36 cellular contexts compared by ENCODE assay signal in genomic region chr15:84575493-84575892, GRCh38.
"Had no signal": no experiment of that assay in that cellular context is flagged by ENCODE, and none has a peak within 500 bp of the region (broad histone marks: within the 10 kb centered on the region; RNA-seq: fewer than 3 reads in every experiment).

No MANE protein-coding gene starts in this region.

- H3K27ac Mint-ChIP-seq: activated CD4-positive, alpha-beta memory T cell treated with anti-CD3 and anti-CD28 coated beads for 36 hours; activated CD4-positive, alpha-beta T cell treated with anti-CD3 and anti-CD28 coated beads for 36 hours; activated CD4-positive, alpha-beta T cell treated with anti-CD3 and anti-CD28 coated beads, Interleukin-2, amount 10 ng/mL, durations not matched to agents 24 days and 14 days; activated CD8-positive, alpha-beta memory T cell treated with anti-CD3 and anti-CD28 coated beads, Interleukin-2, amount 10 ng/mL, durations not matched to agents 7 days and 5 days; activated CD8-positive, alpha-beta T cell treated with anti-CD3 and anti-CD28 coated beads, Interleukin-2, amount 10 ng/mL, durations not matched to agents 7 days and 5 days; activated naive CD4-positive, alpha-beta T cell treated with anti-CD3 and anti-CD28 coated beads for 36 hours; activated naive CD4-positive, alpha-beta T cell treated with anti-CD3 and anti-CD28 coated beads, Interleukin-2, amount 50 U/mL, for 24 hours; activated naive CD8-positive, alpha-beta T cell treated with anti-CD3 and anti-CD28 coated beads for 36 hours; activated naive CD8-positive, alpha-beta T cell treated with anti-CD3 and anti-CD28 coated beads, Interleukin-2, amount 50 U/mL, for 24 hours; activated T-helper 1 cell treated with anti-CD3 and anti-CD28 coated beads, Interleukin-12 subunit alpha, Interleukin-12 subunit beta, Interleukin-2, Interleukin-4 antibody, amounts not matched to agents 30 ng/mL and 10 ng/mL and 1 ng/mL, durations not matched to agents 14 hours and 24 hours and 36 hours; activated T-helper 2 cell treated with anti-CD3 and anti-CD28 coated beads, Interferon-gamma antibody, Interleukin-2, Interleukin-4, amounts not matched to agents 10 μg/mL and 5 μg/mL and 100 μg/mL, durations not matched to agents 14 hours and 24 hours and 36 hours; T-helper 17 cell; T-helper 2 cell treated with Interferon-gamma antibody and Interleukin-4, amounts not matched to agents 5 μg/mL and 100 μg/mL, for 36 hours had no signal

- H3K4me1 Mint-ChIP-seq: activated naive CD8-positive, alpha-beta T cell treated with anti-CD3 and anti-CD28 coated beads, Interleukin-2, amount 50 U/mL, for 24 hours had no signal

- H3K9me3 ChIP-seq: adrenal gland, body of pancreas, breast epithelium, esophagus muscularis mucosa, gastrocnemius medialis, heart left ventricle had no signal

- ATAC-seq: activated CD4-positive, alpha-beta T cell treated with anti-CD3 and anti-CD28 coated beads for 36 hours; activated CD8-positive, alpha-beta memory T cell treated with anti-CD3 and anti-CD28 coated beads, Interleukin-2, amount 10 ng/mL, durations not matched to agents 7 days and 5 days; activated CD8-positive, alpha-beta T cell treated with anti-CD3 and anti-CD28 coated beads, Interleukin-2, amount 10 ng/mL, durations not matched to agents 7 days and 5 days; activated naive CD8-positive, alpha-beta T cell treated with anti-CD3 and anti-CD28 coated beads, Interleukin-2, amount 50 U/mL, for 24 hours; body of pancreas; foreskin keratinocyte; gastrocnemius medialis; heart left ventricle; T-helper 17 cell had no signal

- H3K4me1 ChIP-seq: breast epithelium, foreskin keratinocyte had no signal

- DNase-seq: activated CD4-positive, alpha-beta memory T cell treated with anti-CD3 and anti-CD28 coated beads for 36 hours; activated CD4-positive, alpha-beta T cell treated with anti-CD3 and anti-CD28 coated beads for 36 hours; activated CD4-positive, alpha-beta T cell treated with anti-CD3 and anti-CD28 coated beads, Interleukin-2, amount 10 ng/mL, durations not matched to agents 24 days and 14 days; activated CD4-positive, CD25-positive, alpha-beta regulatory T cell; activated CD4-positive, CD25-positive, alpha-beta regulatory T cell treated with anti-CD3 and anti-CD28 coated beads, Interleukin-2, amount 50 U/mL, for 72 hours; activated CD8-positive, alpha-beta memory T cell treated with anti-CD3 and anti-CD28 coated beads, Interleukin-2, amount 10 ng/mL, durations not matched to agents 7 days and 5 days; activated CD8-positive, alpha-beta memory T cell treated with anti-CD3 and anti-CD28 coated beads, Interleukin-2, amount 50 U/mL, for 4 hours; activated CD8-positive, alpha-beta T cell treated with anti-CD3 and anti-CD28 coated beads, Interleukin-2, amount 10 ng/mL, durations not matched to agents 7 days and 5 days; activated effector memory CD4-positive, alpha-beta T cell treated with anti-CD3 and anti-CD28 coated beads, Interleukin-2, amount 50 U/mL, for 16 hours; activated naive CD4-positive, alpha-beta T cell treated with anti-CD3 and anti-CD28 coated beads for 36 hours; activated naive CD8-positive, alpha-beta T cell treated with anti-CD3 and anti-CD28 coated beads for 36 hours; activated naive CD8-positive, alpha-beta T cell treated with anti-CD3 and anti-CD28 coated beads, Interleukin-2, amount 50 U/mL, for 24 hours; activated T-cell treated with anti-CD3 and anti-CD28 coated beads, Interleukin-2, amount 50 U/mL, for 1 hour; activated T-cell treated with anti-CD3 and anti-CD28 coated beads, Interleukin-2, amount 50 U/mL, for 48 hours; adrenal gland; amygdala; aorta; body of pancreas; cortex of kidney; effector CD8-positive, alpha-beta T cell; erythroblast; foreskin keratinocyte; gastrocnemius medialis; glutamatergic neuron; heart left ventricle; T-helper 1 cell; T-helper 17 cell; T1000 had no signal

- H3K27me3 ChIP-seq: adrenal gland, body of pancreas, breast epithelium, cardiac muscle cell, esophagus muscularis mucosa, gastrocnemius medialis, heart left ventricle had no signal

- H3K4me3 ChIP-seq: adrenal gland, body of pancreas, breast epithelium, cardiac muscle cell, esophagus muscularis mucosa, gastrocnemius medialis, heart left ventricle had no signal

- H3K36me3 Mint-ChIP-seq: activated CD4-positive, alpha-beta memory T cell treated with anti-CD3 and anti-CD28 coated beads for 36 hours; activated CD8-positive, alpha-beta memory T cell treated with anti-CD3 and anti-CD28 coated beads, Interleukin-2, amount 10 ng/mL, durations not matched to agents 7 days and 5 days; activated naive CD4-positive, alpha-beta T cell treated with anti-CD3 and anti-CD28 coated beads, Interleukin-2, amount 50 U/mL, for 24 hours; activated naive CD8-positive, alpha-beta T cell treated with anti-CD3 and anti-CD28 coated beads for 36 hours had no signal

- H3K4me3 Mint-ChIP-seq: activated CD4-positive, alpha-beta memory T cell treated with anti-CD3 and anti-CD28 coated beads for 36 hours; activated CD4-positive, alpha-beta T cell treated with anti-CD3 and anti-CD28 coated beads for 36 hours; activated CD4-positive, alpha-beta T cell treated with anti-CD3 and anti-CD28 coated beads, Interleukin-2, amount 10 ng/mL, durations not matched to agents 24 days and 14 days; activated CD8-positive, alpha-beta memory T cell treated with anti-CD3 and anti-CD28 coated beads, Interleukin-2, amount 10 ng/mL, durations not matched to agents 7 days and 5 days; activated CD8-positive, alpha-beta T cell treated with anti-CD3 and anti-CD28 coated beads, Interleukin-2, amount 10 ng/mL, durations not matched to agents 7 days and 5 days; activated naive CD4-positive, alpha-beta T cell treated with anti-CD3 and anti-CD28 coated beads for 36 hours; activated naive CD4-positive, alpha-beta T cell treated with anti-CD3 and anti-CD28 coated beads, Interleukin-2, amount 50 U/mL, for 24 hours; activated naive CD8-positive, alpha-beta T cell treated with anti-CD3 and anti-CD28 coated beads for 36 hours; activated naive CD8-positive, alpha-beta T cell treated with anti-CD3 and anti-CD28 coated beads, Interleukin-2, amount 50 U/mL, for 24 hours; activated T-helper 1 cell treated with anti-CD3 and anti-CD28 coated beads, Interleukin-12 subunit alpha, Interleukin-12 subunit beta, Interleukin-2, Interleukin-4 antibody, amounts not matched to agents 30 ng/mL and 10 ng/mL and 1 ng/mL, durations not matched to agents 14 hours and 24 hours and 36 hours; central memory CD8-positive, alpha-beta T cell; T-helper 17 cell; T-helper 2 cell treated with Interferon-gamma antibody and Interleukin-4, amounts not matched to agents 5 μg/mL and 100 μg/mL, for 36 hours had no signal

- H3K27ac ChIP-seq: adrenal gland, body of pancreas, breast epithelium, cardiac muscle cell, esophagus muscularis mucosa, foreskin keratinocyte, gastrocnemius medialis, heart left ventricle had no signal

- H3K9me3 Mint-ChIP-seq: activated CD4-positive, alpha-beta memory T cell treated with anti-CD3 and anti-CD28 coated beads for 36 hours; activated CD4-positive, alpha-beta T cell treated with anti-CD3 and anti-CD28 coated beads, Interleukin-2, amount 10 ng/mL, durations not matched to agents 24 days and 14 days; activated naive CD4-positive, alpha-beta T cell treated with anti-CD3 and anti-CD28 coated beads for 36 hours; activated naive CD4-positive, alpha-beta T cell treated with anti-CD3 and anti-CD28 coated beads, Interleukin-2, amount 50 U/mL, for 24 hours; activated naive CD8-positive, alpha-beta T cell treated with anti-CD3 and anti-CD28 coated beads for 36 hours; activated naive CD8-positive, alpha-beta T cell treated with anti-CD3 and anti-CD28 coated beads, Interleukin-2, amount 50 U/mL, for 24 hours; activated T-helper 1 cell treated with anti-CD3 and anti-CD28 coated beads, Interleukin-12 subunit alpha, Interleukin-12 subunit beta, Interleukin-2, Interleukin-4 antibody, amounts not matched to agents 30 ng/mL and 10 ng/mL and 1 ng/mL, durations not matched to agents 14 hours and 24 hours and 36 hours; activated T-helper 2 cell treated with anti-CD3 and anti-CD28 coated beads, Interferon-gamma antibody, Interleukin-2, Interleukin-4, amounts not matched to agents 10 μg/mL and 5 μg/mL and 100 μg/mL, durations not matched to agents 14 hours and 24 hours and 36 hours; central memory CD8-positive, alpha-beta T cell; T-helper 2 cell treated with Interferon-gamma antibody and Interleukin-4, amounts not matched to agents 5 μg/mL and 100 μg/mL, for 36 hours had no signal

- H3K27me3 Mint-ChIP-seq: activated CD4-positive, alpha-beta memory T cell treated with anti-CD3 and anti-CD28 coated beads for 36 hours; activated CD4-positive, alpha-beta T cell treated with anti-CD3 and anti-CD28 coated beads for 36 hours; activated naive CD4-positive, alpha-beta T cell treated with anti-CD3 and anti-CD28 coated beads, Interleukin-2, amount 50 U/mL, for 24 hours; activated naive CD8-positive, alpha-beta T cell treated with anti-CD3 and anti-CD28 coated beads for 36 hours; activated naive CD8-positive, alpha-beta T cell treated with anti-CD3 and anti-CD28 coated beads, Interleukin-2, amount 50 U/mL, for 24 hours; central memory CD8-positive, alpha-beta T cell; T-helper 17 cell had no signal

- H3K36me3 ChIP-seq: adrenal gland, breast epithelium, cardiac muscle cell, esophagus muscularis mucosa, gastrocnemius medialis, heart left ventricle had no signal
